31 cellular contexts compared by ENCODE assay signal in the genomic region with DNA sequence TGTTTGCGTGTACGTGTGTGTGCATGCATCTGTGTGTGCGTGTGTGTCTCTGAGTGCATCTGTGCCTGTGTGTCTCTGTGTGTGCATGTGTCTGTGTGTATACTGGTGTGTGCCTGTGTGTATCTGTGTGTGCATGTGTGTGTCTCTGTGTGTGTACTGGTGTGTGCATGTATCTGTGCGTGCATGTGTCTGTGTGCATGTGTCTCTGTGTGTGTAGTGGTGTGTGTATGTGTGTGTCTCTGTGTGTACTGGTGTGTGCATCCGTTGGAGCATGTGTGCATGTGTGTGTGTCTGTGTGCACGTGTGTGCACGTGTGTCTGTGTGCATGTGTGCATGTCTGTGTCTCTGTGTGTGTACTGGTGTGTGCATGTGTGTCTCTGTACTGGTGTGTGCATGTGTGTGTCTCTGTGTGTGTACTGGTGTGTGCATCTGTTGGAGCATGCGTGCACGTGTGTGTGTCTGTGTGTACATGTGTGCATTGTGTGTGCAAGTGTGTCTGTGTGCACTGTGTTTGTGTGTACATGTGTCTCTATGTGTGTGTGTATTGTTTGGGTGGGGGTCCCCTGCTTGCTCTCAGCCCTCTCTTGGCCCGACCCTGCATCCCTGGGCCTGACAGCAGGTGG. TPM values are rescaled to one million over a fixed set of nuclear protein-coding genes. Genes with fewer than 3 reads are reported as not detected.
DNase-seq lines count a peak whose midpoint lies in the region; ATAC-seq, FAIRE-seq and TF ChIP-seq lines count a peak whose summit lies in the region.
"Had no signal": no experiment of that assay in that cellular context is flagged by ENCODE, and none has a peak within 500 bp of the region (broad histone marks: within the 10 kb centered on the region; RNA-seq: fewer than 3 reads in every experiment).

No MANE protein-coding gene starts in this region.

- no peaks in the 10 kb centered on the region for H3K9me3 Mint-ChIP-seq in activated naive CD8-positive, alpha-beta T cell (ENCODE audit: low read depth)
- no peaks in the 10 kb centered on the region for H3K9me3 Mint-ChIP-seq in activated naive CD8-positive, alpha-beta T cell treated with anti-CD3 and anti-CD28 coated beads for 36 hours
- H3K9me3 Mint-ChIP-seq in type B pancreatic cell: no peaks in the 10 kb centered on the region
- no peaks in the 10 kb centered on the region for H3K9me3 Mint-ChIP-seq in GM23338
- H3K9me3 Mint-ChIP-seq: activated T-helper 1 cell treated with anti-CD3 and anti-CD28 coated beads, Interleukin-12 subunit alpha, Interleukin-12 subunit beta, Interleukin-2, Interleukin-4 antibody, amounts not matched to agents 30 ng/mL and 10 ng/mL and 1 ng/mL, durations not matched to agents 14 hours and 24 hours and 36 hours; CD4-positive, CD25-positive, alpha-beta regulatory T cell had no signal

- H3F3A ChIP-seq in GM23338 (replicated peaks; ENCODE audit: low read depth): peaks cover 24% of the 10 kb centered on the region; the same call in 1 of the 2 replicates

- H3K9ac ChIP-seq in kidney (ENCODE audit: low read length in 2 of 2): no peak overlapping the region

- WGBS in pancreas, 2 donors: 93 to 95% methylated on average over 10 of the region's 10 CpGs

- intact Hi-C loops in kidney (cut with DNase I): no loop called here
- intact Hi-C loops in pancreas (cut with DNase I): no loop called here

- no peaks in the 10 kb centered on the region for H3K79me2 ChIP-seq in GM23338 (replicated peaks; ENCODE audit: insufficient read depth)

- peak overlapping the region; percentile 31 for H3K27ac Mint-ChIP-seq in activated naive CD8-positive, alpha-beta T cell
- H3K27ac Mint-ChIP-seq in activated naive CD8-positive, alpha-beta T cell treated with anti-CD3 and anti-CD28 coated beads for 36 hours: no peak overlapping the region
- H3K27ac Mint-ChIP-seq in type B pancreatic cell (peak overlapping the region; percentile 22), GM23338 (no peak overlapping the region)
- H3K27ac Mint-ChIP-seq: activated naive CD4-positive, alpha-beta T cell treated with anti-CD3 and anti-CD28 coated beads, Interleukin-2, amount 10 ng/mL, durations not matched to agents 7 days and 5 days; activated T-helper 1 cell treated with anti-CD3 and anti-CD28 coated beads, Interleukin-12 subunit alpha, Interleukin-12 subunit beta, Interleukin-2, Interleukin-4 antibody, amounts not matched to agents 30 ng/mL and 10 ng/mL and 1 ng/mL, durations not matched to agents 14 hours and 24 hours and 36 hours had no signal

- no peaks in the 10 kb centered on the region for H4K20me1 ChIP-seq in GM23338 (replicated peaks; ENCODE audit: insufficient read depth)

- no peak overlapping the region for H3K4me2 ChIP-seq in GM23338
- H3K4me2 ChIP-seq: smooth muscle cell had no signal

- TF ChIP-seq CTCF in kidney (IDR thresholded peaks at IDR 0.05; ENCODE audit: borderline replicate concordance, extremely low read depth, insufficient read depth) (no peak), type B pancreatic cell (conservative IDR thresholded peaks at IDR 0.05) (no peak), pancreas (IDR thresholded peaks at IDR 0.05) (no peak), GM23338 (conservative IDR thresholded peaks at IDR 0.05; ENCODE audit: low read depth in 2 of 2) (no peak)

- no peaks in the 10 kb centered on the region for H3K4me1 Mint-ChIP-seq in activated naive CD8-positive, alpha-beta T cell (ENCODE audit: low read depth)
- H3K4me1 Mint-ChIP-seq in activated naive CD8-positive, alpha-beta T cell treated with anti-CD3 and anti-CD28 coated beads for 36 hours: no peaks in the 10 kb centered on the region
- peaks cover 38% of the 10 kb centered on the region for H3K4me1 Mint-ChIP-seq in type B pancreatic cell (ENCODE audit: unreplicated experiment)
- H3K4me1 Mint-ChIP-seq in GM23338: peaks cover 66% of the 10 kb centered on the region
- H3K4me1 Mint-ChIP-seq: activated naive CD4-positive, alpha-beta T cell treated with anti-CD3 and anti-CD28 coated beads, Interleukin-2, amount 10 ng/mL, durations not matched to agents 7 days and 5 days; CD4-positive, CD25-positive, alpha-beta regulatory T cell had no signal

- H3K36me3 ChIP-seq in SJSA1 (peaks cover 62% of the 10 kb centered on the region), kidney (ENCODE audit: control insufficient read depth in 1 of 2, insufficient read depth in 2 of 2, low read length in 2 of 2) (no peaks in the 10 kb centered on the region), pancreas (no peaks in the 10 kb centered on the region), GM23338 (ENCODE audit: insufficient read depth) (no peaks in the 10 kb centered on the region)
- H3K36me3 ChIP-seq: ascending aorta, esophagus muscularis mucosa, heart left ventricle, Peyer's patch, upper lobe of right lung had no signal

- ATAC-seq in pancreas (no peak), GM23338 (no peak)
- ATAC-seq: foreskin keratinocyte, heart left ventricle, upper lobe of right lung had no signal

- DNase-seq in activated naive CD8-positive, alpha-beta T cell treated with anti-CD3 and anti-CD28 coated beads for 36 hours: no peak
- peak in 1 of 2 experiments; percentile 42 for DNase-seq in SJSA1 (ENCODE audit: low read depth in 1 of 2, low spot score in 2 of 2)
- DNase-seq in kidney: peak; percentile 10
- no peak for DNase-seq in type B pancreatic cell (ENCODE audit: extremely low spot score, unreplicated experiment)
- no peak for DNase-seq in pancreas
- DNase-seq in GM23338 (ENCODE audit: low spot score): no peak
- DNase-seq in NK-92 (lab: John Stamatoyannopoulos, UW; ENCODE audit: unreplicated experiment): no peak
- DNase-seq: 8988T; activated CD4-positive, alpha-beta T cell treated with anti-CD3 and anti-CD28 coated beads, Interleukin-2, amount 50 U/mL, for 4 hours; activated CD4-positive, CD25-positive, alpha-beta regulatory T cell; activated naive CD4-positive, alpha-beta T cell treated with anti-CD3 and anti-CD28 coated beads, Interleukin-2, amount 10 ng/mL, durations not matched to agents 7 days and 5 days; CD4-positive, CD25-positive, alpha-beta regulatory T cell; central memory CD4-positive, alpha-beta T cell; foreskin keratinocyte; mammary epithelial cell; NCI-H1092 treated with DMSO at 0.1 percent for 48 hours; NCI-H187 treated with DMSO at 0.1 percent for 48 hours; NCI-H2171 treated with DMSO at 0.1 percent for 48 hours; NCI-H510A treated with DMSO at 0.1 percent for 48 hours; Peyer's patch; retina; stimulated activated CD4-positive, alpha-beta T cell treated with anti-CD3 and anti-CD28 coated beads, Interleukin-1b, Interleukin-23, amount 100 ng/mL, for 48 hours; stimulated activated CD8-positive, alpha-beta memory T cell treated with anti-CD3 and anti-CD28 coated beads, Interleukin-4, amount 100 ng/mL, for 48 hours; T-helper 1 cell; upper lobe of right lung had no signal

- no peaks in the 10 kb centered on the region for H3K27me3 ChIP-seq in SJSA1 (replicated peaks)
- H3K27me3 ChIP-seq in pancreas: no peaks in the 10 kb centered on the region
- no peaks in the 10 kb centered on the region for H3K27me3 ChIP-seq in GM23338 (ENCODE audit: insufficient read depth)
- H3K27me3 ChIP-seq: ascending aorta, esophagus muscularis mucosa, foreskin keratinocyte, heart left ventricle, Peyer's patch, upper lobe of right lung had no signal

- H3K27me3 Mint-ChIP-seq in activated naive CD8-positive, alpha-beta T cell: no peaks in the 10 kb centered on the region
- no peaks in the 10 kb centered on the region for H3K27me3 Mint-ChIP-seq in activated naive CD8-positive, alpha-beta T cell treated with anti-CD3 and anti-CD28 coated beads for 36 hours
- no peaks in the 10 kb centered on the region for H3K27me3 Mint-ChIP-seq in type B pancreatic cell
- H3K27me3 Mint-ChIP-seq in GM23338 (ENCODE audit: insufficient read depth, low read depth, poor library complexity): peaks cover 16% of the 10 kb centered on the region
- H3K27me3 Mint-ChIP-seq: CD4-positive, CD25-positive, alpha-beta regulatory T cell had no signal

- no peak overlapping the region for H3K4me3 Mint-ChIP-seq in activated naive CD8-positive, alpha-beta T cell
- H3K4me3 Mint-ChIP-seq in activated naive CD8-positive, alpha-beta T cell treated with anti-CD3 and anti-CD28 coated beads for 36 hours: no peak overlapping the region
- no peak overlapping the region for H3K4me3 Mint-ChIP-seq in type B pancreatic cell
- H3K4me3 Mint-ChIP-seq in GM23338: no peak overlapping the region
- H3K4me3 Mint-ChIP-seq: activated naive CD4-positive, alpha-beta T cell treated with anti-CD3 and anti-CD28 coated beads, Interleukin-2, amount 10 ng/mL, durations not matched to agents 7 days and 5 days; activated T-helper 1 cell treated with anti-CD3 and anti-CD28 coated beads, Interleukin-12 subunit alpha, Interleukin-12 subunit beta, Interleukin-2, Interleukin-4 antibody, amounts not matched to agents 30 ng/mL and 10 ng/mL and 1 ng/mL, durations not matched to agents 14 hours and 24 hours and 36 hours; CD4-positive, CD25-positive, alpha-beta regulatory T cell had no signal

- FAIRE-seq in kidney (lab: Jason Lieb, UNC) (no peak), pancreas (lab: Jason Lieb, UNC) (no peak)

- H3K4me1 ChIP-seq in SJSA1 (replicated peaks) (peaks cover 81% of the 10 kb centered on the region), kidney (ENCODE audit: control insufficient read depth in 1 of 2, insufficient read depth in 1 of 2, low read depth in 1 of 2, low read length in 2 of 2) (peaks cover 3 to 37% of the 10 kb centered on the region in 2 donors), pancreas (no peaks in the 10 kb centered on the region), GM23338 (ENCODE audit: insufficient read depth) (peaks cover 30% of the 10 kb centered on the region)

- no peak overlapping the region for H2AFZ ChIP-seq in GM23338

- no peaks in the 10 kb centered on the region for H3K36me3 Mint-ChIP-seq in activated naive CD8-positive, alpha-beta T cell
- H3K36me3 Mint-ChIP-seq in activated naive CD8-positive, alpha-beta T cell treated with anti-CD3 and anti-CD28 coated beads for 36 hours: no peaks in the 10 kb centered on the region
- H3K36me3 Mint-ChIP-seq in type B pancreatic cell (no peaks in the 10 kb centered on the region), GM23338 (ENCODE audit: low read depth) (no peaks in the 10 kb centered on the region; the same call in 2 of the 3 replicates)
- H3K36me3 Mint-ChIP-seq: activated naive CD4-positive, alpha-beta T cell treated with anti-CD3 and anti-CD28 coated beads, Interleukin-2, amount 10 ng/mL, durations not matched to agents 7 days and 5 days; CD4-positive, CD25-positive, alpha-beta regulatory T cell had no signal

- no peaks in the 10 kb centered on the region for H3K9me3 ChIP-seq in SJSA1 (replicated peaks)
- no peaks in the 10 kb centered on the region for H3K9me3 ChIP-seq in kidney (ENCODE audit: control insufficient read depth in 1 of 2, low read length in 2 of 2)
- no peaks in the 10 kb centered on the region for H3K9me3 ChIP-seq in pancreas
- H3K9me3 ChIP-seq: ascending aorta, esophagus muscularis mucosa, heart left ventricle, Peyer's patch, upper lobe of right lung had no signal

- H3K4me3 ChIP-seq in SJSA1 (peak overlapping the region; percentile 55), kidney (ENCODE audit: low read length in 2 of 2) (no peak overlapping the region), pancreas (no peak overlapping the region), GM23338 (no peak overlapping the region)
- H3K4me3 ChIP-seq: esophagus muscularis mucosa, heart left ventricle, Peyer's patch, smooth muscle cell, upper lobe of right lung had no signal

- H3K27ac ChIP-seq in SJSA1: 0 out of 2 replicates have a peak overlapping the region, but pooled peaks have one; percentile 83
- no peak overlapping the region for H3K27ac ChIP-seq in kidney (ENCODE audit: low read depth in 2 of 2, low read length in 2 of 2)
- no peak overlapping the region for H3K27ac ChIP-seq in pancreas
- H3K27ac ChIP-seq in GM23338 (ENCODE audit: low read depth): no peak overlapping the region
- H3K27ac ChIP-seq: foreskin keratinocyte, upper lobe of right lung had no signal

- H3K9me2 ChIP-seq in GM23338 (ENCODE audit: insufficient read depth): no peaks in the 10 kb centered on the region

RNA-seq across cellular contexts. Expression of a gene that starts 23.8 kb away (rescaled TPM):
- 10 to 100 TPM; 48.2 to 51.6 TPM for total RNA-seq in activated naive CD8-positive, alpha-beta T cell treated with anti-CD3 and anti-CD28 coated beads for 36 hours
- total RNA-seq in SJSA1 (2014; rRNA removed; shearing (Covaris generic)): 6.0 and 8.0 TPM in 2 replicates
- 77.2 TPM for total RNA-seq in kidney
- 6.5 TPM for polyA plus RNA-seq in kidney (ENCODE audit: insufficient read depth, low read depth, low replicate concordance)
- 36.5 and 53.1 TPM in 2 replicates for total RNA-seq in type B pancreatic cell (ENCODE audit: low replicate concordance)
- total RNA-seq in pancreas: 10 to 100 TPM; 19.6 to 39.8 (median 25.6) TPM
- polyA plus RNA-seq in pancreas: 10 to 100 TPM in 1 of 2 donors, 1 to 10 TPM in 1; 9.3 to 20.1 TPM
- 78.7 and 97.2 TPM in 2 replicates for total RNA-seq in GM23338 (2014; rRNA removed; shearing (Covaris generic))
- 9.9 and 10.3 TPM in 2 replicates for polyA plus RNA-seq in GM23338 (2016; fragmentation: Nextera tagmentation; extraction: Ambion mirVana)

Comparison
In these comparisons a context has a peak if more than half of its experiments do, and no peak if none do; other contexts are left out.
1. H3K27ac Mint-ChIP-seq: peak in activated naive CD8-positive, alpha-beta T cell (single experiment) and type B pancreatic cell (single experiment); none in activated naive CD8-positive, alpha-beta T cell treated with anti-CD3 and anti-CD28 coated beads for 36 hours (single experiment) and GM23338 (single experiment).